Comparison of ENCODE assay signal across 11 cellular contexts in genomic region chr1:218347316-218347712, GRCh38. TPM values are rescaled to one million over a fixed set of nuclear protein-coding genes. Genes with fewer than 3 reads are reported as not detected.
DNase-seq lines count a peak whose midpoint lies in the region; ATAC-seq, FAIRE-seq and TF ChIP-seq lines count a peak whose summit lies in the region.
"Had no signal": no experiment of that assay in that cellular context is flagged by ENCODE, and none has a peak within 500 bp of the region (broad histone marks: within the 10 kb centered on the region; RNA-seq: fewer than 3 reads in every experiment).

No MANE protein-coding gene starts in this region.

- H3K4me3 ChIP-seq in retinal pigment epithelial cell (ENCODE audit: low read length), result peak overlapping the region; percentile 90

- peaks cover 49% of the 10 kb centered on the region for H3K4me1 Mint-ChIP-seq in HFFc6 (ENCODE audit: low read depth)

- no peak for TF ChIP-seq CTCF in retinal pigment epithelial cell (conservative IDR thresholded peaks at IDR 0.05; ENCODE audit: low read depth, low read length)
- TF ChIP-seq CTCF in HFFc6 (IDR thresholded peaks at IDR 0.05), result no peak; the same call in 1 of the 2 replicates

- no peak overlapping the region; the same call in 1 of the 2 replicates for H3K27ac Mint-ChIP-seq in HFFc6
- H3K27ac Mint-ChIP-seq: activated B cell treated with CpG ODN at 0.5 μM for 24 hours had no signal

- no peak overlapping the region for H3K4me3 Mint-ChIP-seq in HFFc6

- peaks cover 4% of the 10 kb centered on the region for H3K27me3 Mint-ChIP-seq in HFFc6 (ENCODE audit: insufficient read depth)
- H3K27me3 Mint-ChIP-seq: activated B cell treated with CpG ODN at 0.5 μM for 24 hours had no signal

- ATAC-seq in GM19397 (IDR thresholded peaks at IDR 0.05; ENCODE audit: unreplicated experiment), result no peak
- ATAC-seq: HCT116 had no signal

- no peaks in the 10 kb centered on the region for H3K9me3 Mint-ChIP-seq in HFFc6
- H3K9me3 Mint-ChIP-seq: activated B cell treated with CpG ODN at 0.5 μM for 24 hours had no signal

- no peaks in the 10 kb centered on the region for H3K36me3 Mint-ChIP-seq in HFFc6 (ENCODE audit: low read depth)

- DNase-seq in ELR (ENCODE audit: low read depth) (peak; percentile 54), RCC 7860 (ENCODE audit: low spot score) (peak; percentile 45), glomerular visceral epithelial cell (ENCODE audit: extremely low spot score) (peak; percentile 58), retinal pigment epithelial cell (ENCODE audit: low read depth) (no peak), mucosa of gallbladder (ENCODE audit: low spot score) (no peak), NCI-H1048 (lab: John Stamatoyannopoulos, UW) (no peak), HFFc6 (no peak)
- DNase-seq: occipital lobe had no signal

- no peak for FAIRE-seq in RCC 7860 (lab: Jason Lieb, UNC)

RNA-seq across cellular contexts. Expression of gene TGFB2, which starts 2.2 kb away (rescaled TPM):
- total RNA-seq in mucosa of gallbladder, result 10.3 TPM
- total RNA-seq in HFFc6 (2021; fragmentation: NEBNext Ultra II Directional; extraction: Animal tissue kit (Norgen Biotek cat#: 25700)), result 10 to 100 TPM in 1 of 6 experiments, 1 to 10 TPM in 5; 2.0 to 11.8 (median 2.5) TPM

Comparison
In these comparisons a context has a peak if more than half of its experiments do, and no peak if none do; other contexts are left out.
1. DNase-seq: peak in ELR (single experiment), RCC 7860 (single experiment) and glomerular visceral epithelial cell (single experiment); none in retinal pigment epithelial cell (single experiment), mucosa of gallbladder (single experiment), NCI-H1048 (single experiment) and HFFc6 (single experiment).